In genomic region chr11:27459191-27459590, GRCh38 we compare ENCODE assay signal across 17 cellular contexts. TPM values are rescaled to one million over a fixed set of nuclear protein-coding genes. Genes with fewer than 3 reads are reported as not detected.
DNase-seq lines count a peak whose midpoint lies in the region; ATAC-seq and TF ChIP-seq lines count a peak whose summit lies in the region.
"Had no signal": no experiment of that assay in that cellular context is flagged by ENCODE, and none has a peak within 500 bp of the region (broad histone marks: within the 10 kb centered on the region; RNA-seq: fewer than 3 reads in every experiment).

No MANE protein-coding gene starts in this region.

- no peaks in the 10 kb centered on the region for H3K9me3 Mint-ChIP-seq in chondrocyte (ENCODE audit: low read depth)
- H3K9me3 Mint-ChIP-seq in type B pancreatic cell = no peaks in the 10 kb centered on the region
- H3K9me3 Mint-ChIP-seq: CD8-positive, alpha-beta T cell had no signal

- TF ChIP-seq CTCF in chondrocyte (IDR thresholded peaks at IDR 0.05) (no peak), osteoblast (IDR thresholded peaks at IDR 0.05; ENCODE audit: extremely low read depth, low read depth, low read length) (no peak), type B pancreatic cell (conservative IDR thresholded peaks at IDR 0.05) (no peak)

- no peak overlapping the region for H3K4me3 Mint-ChIP-seq in chondrocyte (ENCODE audit: unreplicated experiment)
- no peak overlapping the region for H3K4me3 Mint-ChIP-seq in type B pancreatic cell
- H3K4me3 Mint-ChIP-seq: CD8-positive, alpha-beta T cell; H9 had no signal

- ATAC-seq in activated CD4-positive, CD25-positive, alpha-beta regulatory T cell treated with anti-CD3 and anti-CD28 coated beads, Interleukin-2, amount 50 U/mL, for 24 hours = no peak
- no peak for ATAC-seq in GM18870 (IDR thresholded peaks at IDR 0.05; ENCODE audit: unreplicated experiment)
- ATAC-seq: CD8-positive, alpha-beta T cell had no signal

- H3K36me3 Mint-ChIP-seq in chondrocyte (ENCODE audit: low read depth) (no peaks in the 10 kb centered on the region), type B pancreatic cell (peaks cover 4% of the 10 kb centered on the region)
- H3K36me3 Mint-ChIP-seq: CD8-positive, alpha-beta T cell had no signal

- H3K9me3 ChIP-seq in osteoblast (ENCODE audit: low read depth, low read length) = no peaks in the 10 kb centered on the region
- H3K9me3 ChIP-seq: Peyer's patch had no signal

- H3K36me3 ChIP-seq in osteoblast (ENCODE audit: insufficient read depth, low read length) = no peaks in the 10 kb centered on the region
- H3K36me3 ChIP-seq: Peyer's patch had no signal

- no peaks in the 10 kb centered on the region for H3K27me3 ChIP-seq in osteoblast (ENCODE audit: insufficient read depth, low read length)
- H3K27me3 ChIP-seq: Peyer's patch had no signal

- H2AFZ ChIP-seq in osteoblast (ENCODE audit: low read length) = no peak overlapping the region

- DNase-seq in EH (ENCODE audit: low read depth) (peak; percentile 25), MV-4-11 (lab: John Stamatoyannopoulos, UW) (peak; percentile 35), chondrocyte (ENCODE audit: low spot score) (no peak), osteoblast (ENCODE audit: insufficient read length, low spot score, missing footprints) (no peak), RPMI8226 (no peak), type B pancreatic cell (ENCODE audit: extremely low spot score, unreplicated experiment) (no peak)
- DNase-seq: CD8-positive, alpha-beta T cell; EL; H9; NCI-H1092 treated with DMSO at 0.1 percent for 48 hours; NCI-H1694 treated with DMSO at 0.1 percent for 48 hours; NCI-H446 treated with DMSO at 0.1 percent for 48 hours; NCI-H82; Peyer's patch; SHP77 treated with DMSO at 0.1 percent for 48 hours had no signal

- no peak overlapping the region for H3K4me2 ChIP-seq in osteoblast (ENCODE audit: insufficient read depth, low read length)

- H3K4me1 Mint-ChIP-seq in chondrocyte (ENCODE audit: low read depth) = peaks cover 90% of the 10 kb centered on the region
- peaks cover 53% of the 10 kb centered on the region for H3K4me1 Mint-ChIP-seq in type B pancreatic cell (ENCODE audit: unreplicated experiment)

- peaks cover 85% of the 10 kb centered on the region for H3K79me2 ChIP-seq in osteoblast (ENCODE audit: insufficient read depth, low read length)

- H3K4me3 ChIP-seq in osteoblast (ENCODE audit: insufficient read depth, low read length) = no peak overlapping the region
- H3K4me3 ChIP-seq: Peyer's patch had no signal

- H3K27me3 Mint-ChIP-seq in chondrocyte (ENCODE audit: low read depth) (no peaks in the 10 kb centered on the region), type B pancreatic cell (no peaks in the 10 kb centered on the region)

- no peaks in the 10 kb centered on the region for H4K20me1 ChIP-seq in osteoblast (ENCODE audit: insufficient read depth, low read length)

- H3K27ac ChIP-seq in osteoblast (ENCODE audit: low read depth, low read length) = peak overlapping the region; percentile 26
- H3K27ac ChIP-seq: Peyer's patch had no signal

- peaks cover 52% of the 10 kb centered on the region for H3K4me1 ChIP-seq in osteoblast (ENCODE audit: insufficient read depth, low read length)

- H3K27ac Mint-ChIP-seq in chondrocyte (ENCODE audit: unreplicated experiment) = peak overlapping the region; percentile 52
- no peak overlapping the region for H3K27ac Mint-ChIP-seq in type B pancreatic cell
- H3K27ac Mint-ChIP-seq: CD8-positive, alpha-beta T cell had no signal

RNA-seq across cellular contexts. Expression of gene LGR4, which starts 13.4 kb away (rescaled TPM):
- total RNA-seq in chondrocyte (34.2 to 69.6 TPM (median 36.2 TPM) in 3 replicates), osteoblast (56.1 and 96.9 TPM in 2 replicates), type B pancreatic cell (ENCODE audit: low replicate concordance) (39.6 and 54.5 TPM in 2 replicates)

RNA-seq across cellular contexts. Expression of gene LIN7C, which starts 47.4 kb away (rescaled TPM):
- total RNA-seq in chondrocyte = 18.1 to 20.4 TPM (median 18.6 TPM) in 3 replicates
- 61.0 and 69.5 TPM in 2 replicates for total RNA-seq in osteoblast
- total RNA-seq in type B pancreatic cell (ENCODE audit: low replicate concordance) = 30.1 and 31.1 TPM in 2 replicates

Comparison
In these comparisons a context has a peak if more than half of its experiments do, and no peak if none do; other contexts are left out.
1. DNase-seq: peak in EH (single experiment) and MV-4-11 (single experiment); none in chondrocyte (single experiment), osteoblast (single experiment), RPMI8226 (single experiment) and type B pancreatic cell (single experiment).